ENCODE assay signal across 24 cellular contexts in the genomic region with DNA sequence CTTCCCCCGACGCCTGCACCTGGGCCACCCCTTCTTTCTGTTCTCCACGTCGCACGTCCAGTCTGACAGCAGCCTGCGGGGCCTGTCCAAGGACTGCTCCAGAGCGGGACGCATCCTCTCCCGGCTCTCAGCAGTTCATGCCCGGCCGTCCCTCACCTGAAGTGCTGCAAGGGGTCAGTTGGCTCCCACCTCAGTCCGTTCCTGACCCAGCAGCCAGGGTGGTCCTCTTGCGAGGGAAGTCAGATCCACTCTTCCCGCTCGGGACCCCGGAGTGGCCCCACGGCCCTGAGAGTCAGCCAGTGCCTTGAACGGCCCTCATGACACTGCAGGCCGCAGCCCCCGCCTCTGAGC.
"Had no signal": no experiment of that assay in that cellular context is flagged by ENCODE, and none has a peak within 500 bp of the region (broad histone marks: within the 10 kb centered on the region; RNA-seq: fewer than 3 reads in every experiment).

No MANE protein-coding gene starts in this region.

- H3K4me3 ChIP-seq: colonic mucosa, esophagus squamous epithelium, gastrocnemius medialis, heart right ventricle, left lung, lung, mucosa of descending colon had no signal

- H3K27me3 ChIP-seq: colonic mucosa had no signal

- H3K9me3 ChIP-seq: colonic mucosa, esophagus squamous epithelium, gastrocnemius medialis, heart right ventricle, left lung, mucosa of descending colon had no signal

- DNase-seq: colonic mucosa; cortex of kidney; effector CD8-positive, alpha-beta T cell; effector memory CD8-positive, alpha-beta T cell; endodermal cell; erythroblast; esophagus squamous epithelium; foreskin melanocyte; gastrocnemius medialis; glutamatergic neuron; heart right ventricle; hippocampal formation; left cardiac atrium; left lung; left ventricle myocardium superior; mammary epithelial cell; mesendoderm; mucosa of descending colon had no signal

- H3K9me3 Mint-ChIP-seq: effector memory CD8-positive, alpha-beta T cell; endodermal cell; memory B cell; mesothelial cell of epicardium had no signal

- H3K36me3 Mint-ChIP-seq: memory B cell, mesothelial cell of epicardium had no signal

- H3K36me3 ChIP-seq: colonic mucosa, esophagus squamous epithelium, gastrocnemius medialis, heart right ventricle, left lung had no signal

- H3K4me1 ChIP-seq: colonic mucosa, esophagus squamous epithelium, gastrocnemius medialis, heart right ventricle, left lung had no signal

- H3K4me1 Mint-ChIP-seq: memory B cell had no signal

- H3K4me3 Mint-ChIP-seq: dendritic cell treated with granulocyte-macrophage colony-stimulating factor and Interleukin-4, amounts not matched to agents 40 ng/mL and 50 ng/mL, for 4 days; effector memory CD8-positive, alpha-beta T cell; endodermal cell; memory B cell; mesothelial cell of epicardium had no signal

- H3K27ac Mint-ChIP-seq: dendritic cell treated with granulocyte-macrophage colony-stimulating factor and Interleukin-4, amounts not matched to agents 40 ng/mL and 50 ng/mL, for 4 days; effector memory CD8-positive, alpha-beta T cell; endodermal cell; memory B cell; mesothelial cell of epicardium had no signal

- ATAC-seq: effector memory CD8-positive, alpha-beta T cell; esophagus mucosa; gastrocnemius medialis; left cardiac atrium; left lung; left ventricle myocardium superior; mucosa of descending colon had no signal

- H3K27ac ChIP-seq: colonic mucosa, epithelial cell of prostate, esophagus squamous epithelium, gastrocnemius medialis, heart right ventricle, left lung had no signal
